In the genomic region with DNA sequence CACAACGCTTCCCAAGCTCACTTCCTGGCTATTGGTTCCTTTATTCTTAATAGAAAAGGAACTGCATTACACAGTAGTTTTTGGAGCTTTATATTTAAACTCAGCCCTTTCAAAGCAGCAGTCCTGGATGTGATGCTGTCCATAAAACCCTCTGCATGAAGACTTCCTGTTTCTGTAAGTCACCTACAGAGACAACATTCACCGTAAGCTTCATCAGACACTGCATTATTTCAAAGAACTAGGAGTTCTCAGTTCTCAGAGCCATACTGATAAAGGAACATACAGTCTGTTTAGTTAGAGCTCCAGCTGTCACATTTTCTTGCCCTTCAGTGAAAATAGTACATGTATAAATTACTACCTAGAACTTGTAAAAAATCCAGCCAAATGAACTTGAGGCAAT, we compare ENCODE assay signal across 18 cellular contexts.
A peak's percentile ranks its signal among the peaks of the same experiment; 100 is the strongest.
DNase-seq lines count a peak whose midpoint lies in the region; ATAC-seq and TF ChIP-seq lines count a peak whose summit lies in the region.
"Had no signal": no experiment of that assay in that cellular context is flagged by ENCODE, and none has a peak within 500 bp of the region (broad histone marks: within the 10 kb centered on the region; RNA-seq: fewer than 3 reads in every experiment).

No MANE protein-coding gene starts in this region.

- intact Hi-C loops in activated CD8-positive, alpha-beta T cell treated with anti-CD3 and anti-CD28 coated beads for 36 hours (cut with micrococcal nuclease): no loop called here

- peaks cover 19% of the 10 kb centered on the region for H3K4me1 Mint-ChIP-seq in activated CD8-positive, alpha-beta T cell treated with anti-CD3 and anti-CD28 coated beads for 36 hours (ENCODE audit: low read depth)
- peaks cover 16% of the 10 kb centered on the region for H3K4me1 Mint-ChIP-seq in activated CD8-positive, alpha-beta T cell treated with anti-CD3 and anti-CD28 coated beads, Interleukin-2, amount 10 ng/mL, durations not matched to agents 7 days and 5 days (ENCODE audit: low read depth)
- H3K4me1 Mint-ChIP-seq in osteocyte (ENCODE audit: unreplicated experiment): peaks cover 2% of the 10 kb centered on the region

- ATAC-seq in activated CD8-positive, alpha-beta T cell treated with anti-CD3 and anti-CD28 coated beads for 36 hours: peak; percentile 27
- no peak for ATAC-seq in activated CD8-positive, alpha-beta T cell treated with anti-CD3 and anti-CD28 coated beads, Interleukin-2, amount 10 ng/mL, durations not matched to agents 7 days and 5 days
- ATAC-seq: activated CD4-positive, alpha-beta T cell treated with anti-CD3 and anti-CD28 coated beads for 36 hours had no signal

- H3K9me3 ChIP-seq in neutrophil: no peaks in the 10 kb centered on the region
- H3K9me3 ChIP-seq: adrenal gland, Caco-2 had no signal

- H3K36me3 Mint-ChIP-seq in activated CD8-positive, alpha-beta T cell treated with anti-CD3 and anti-CD28 coated beads for 36 hours (ENCODE audit: low read depth): peaks cover 13% of the 10 kb centered on the region
- peaks cover 17% of the 10 kb centered on the region for H3K36me3 Mint-ChIP-seq in activated CD8-positive, alpha-beta T cell treated with anti-CD3 and anti-CD28 coated beads, Interleukin-2, amount 10 ng/mL, durations not matched to agents 7 days and 5 days (ENCODE audit: low read depth)
- H3K36me3 Mint-ChIP-seq in osteocyte (ENCODE audit: unreplicated experiment): peaks cover 5% of the 10 kb centered on the region

- H3K36me3 ChIP-seq in neutrophil: no peaks in the 10 kb centered on the region
- H3K36me3 ChIP-seq: adrenal gland had no signal

- H3K27ac ChIP-seq in angular gyrus (ENCODE audit: low read depth, low read length) (peak overlapping the region; percentile 30), neutrophil (peak overlapping the region; percentile 52)
- H3K27ac ChIP-seq: adrenal gland, epithelial cell of prostate, GM23248 had no signal

- H3K9me3 Mint-ChIP-seq in activated CD8-positive, alpha-beta T cell treated with anti-CD3 and anti-CD28 coated beads for 36 hours: no peaks in the 10 kb centered on the region
- no peaks in the 10 kb centered on the region for H3K9me3 Mint-ChIP-seq in activated CD8-positive, alpha-beta T cell treated with anti-CD3 and anti-CD28 coated beads, Interleukin-2, amount 10 ng/mL, durations not matched to agents 7 days and 5 days (ENCODE audit: insufficient read depth)
- H3K9me3 Mint-ChIP-seq in osteocyte (ENCODE audit: unreplicated experiment): no peaks in the 10 kb centered on the region

- no peaks in the 10 kb centered on the region for H3K4me1 ChIP-seq in neutrophil (ENCODE audit: control insufficient read depth in 1 of 2, insufficient read depth in 1 of 2, low read depth in 1 of 2, low read length in 1 of 2)
- H3K4me1 ChIP-seq: Caco-2 had no signal

- no peaks in the 10 kb centered on the region for H3K27me3 Mint-ChIP-seq in activated CD8-positive, alpha-beta T cell treated with anti-CD3 and anti-CD28 coated beads for 36 hours
- no peaks in the 10 kb centered on the region for H3K27me3 Mint-ChIP-seq in activated CD8-positive, alpha-beta T cell treated with anti-CD3 and anti-CD28 coated beads, Interleukin-2, amount 10 ng/mL, durations not matched to agents 7 days and 5 days (ENCODE audit: low read depth)
- no peaks in the 10 kb centered on the region for H3K27me3 Mint-ChIP-seq in osteocyte (ENCODE audit: unreplicated experiment)
- H3K27me3 Mint-ChIP-seq: activated CD4-positive, alpha-beta T cell treated with anti-CD3 and anti-CD28 coated beads for 36 hours; activated T-cell treated with anti-CD3 and anti-CD28 coated beads, Interleukin-2, amount 50 U/mL, for 24 hours had no signal

- H3K27ac Mint-ChIP-seq in activated CD8-positive, alpha-beta T cell treated with anti-CD3 and anti-CD28 coated beads for 36 hours: peak overlapping the region; percentile 42
- no peak overlapping the region for H3K27ac Mint-ChIP-seq in activated CD8-positive, alpha-beta T cell treated with anti-CD3 and anti-CD28 coated beads, Interleukin-2, amount 10 ng/mL, durations not matched to agents 7 days and 5 days
- no peak overlapping the region for H3K27ac Mint-ChIP-seq in osteocyte (ENCODE audit: unreplicated experiment)
- H3K27ac Mint-ChIP-seq: activated CD4-positive, alpha-beta T cell treated with anti-CD3 and anti-CD28 coated beads for 36 hours; activated T-cell treated with anti-CD3 and anti-CD28 coated beads, Interleukin-2, amount 50 U/mL, for 24 hours had no signal

- POLR2A ChIA-PET in activated CD8-positive, alpha-beta T cell treated with anti-CD3 and anti-CD28 coated beads for 36 hours (lab: Charles Lee): interaction anchor here (1.6 kb wide), 1 partner anchor 27 kb away, joined by 6 read pairs; no protein-coding TSS in a partner anchor
- POLR2A ChIA-PET in activated CD8-positive, alpha-beta T cell treated with anti-CD3 and anti-CD28 coated beads, Interleukin-2, amount 10 ng/mL, durations not matched to agents 7 days and 5 days (lab: Charles Lee): interaction anchor here (1.1 kb wide), 1 partner anchor 26 kb away, joined by 4 read pairs; no protein-coding TSS in a partner anchor

- CTCF ChIA-PET in activated CD8-positive, alpha-beta T cell treated with anti-CD3 and anti-CD28 coated beads for 36 hours (lab: Charles Lee): interaction anchor here (1.1 to 1.7 kb wide), 3 partner anchors 28 to 66 kb away, joined by 3 to 5 read pairs (median 3); no protein-coding TSS in a partner anchor
- CTCF ChIA-PET in activated CD8-positive, alpha-beta T cell treated with anti-CD3 and anti-CD28 coated beads, Interleukin-2, amount 10 ng/mL, durations not matched to agents 7 days and 5 days (lab: Charles Lee): interaction anchor here (1.1 to 1.5 kb wide), 4 partner anchors 9 to 121 kb away, joined by 3 to 6 read pairs (median 4); no protein-coding TSS in a partner anchor

- no peak for DNase-seq in activated CD8-positive, alpha-beta T cell treated with anti-CD3 and anti-CD28 coated beads for 36 hours
- no peak for DNase-seq in activated CD8-positive, alpha-beta T cell treated with anti-CD3 and anti-CD28 coated beads, Interleukin-2, amount 10 ng/mL, durations not matched to agents 7 days and 5 days
- DNase-seq in Kasumi-1 (lab: John Stamatoyannopoulos, UW): peak; percentile 32 to 53
- DNase-seq in osteocyte (ENCODE audit: extremely low spot score, unreplicated experiment): no peak
- no peak for DNase-seq in stimulated activated CD4-positive, alpha-beta T cell treated with anti-CD3 and anti-CD28 coated beads, Interleukin-2, amount 100 ng/mL, for 24 hours
- DNase-seq in activated CD4-positive, alpha-beta T cell treated with anti-CD3 and anti-CD28 coated beads for 4 hours: no peak
- DNase-seq: activated CD4-positive, alpha-beta T cell treated with anti-CD3 and anti-CD28 coated beads for 36 hours; activated T-cell treated with anti-CD3 and anti-CD28 coated beads, Interleukin-2, amount 50 U/mL, for 24 hours; Caco-2; GM23248; head of caudate nucleus; kidney glomerular epithelial cell; NCI-H187 treated with DMSO at 0.1 percent for 48 hours; T-helper 2 cell had no signal

- no peaks in the 10 kb centered on the region for H3K27me3 ChIP-seq in neutrophil
- H3K27me3 ChIP-seq: adrenal gland had no signal

- H3K4me3 Mint-ChIP-seq in activated CD8-positive, alpha-beta T cell treated with anti-CD3 and anti-CD28 coated beads for 36 hours: no peak overlapping the region
- H3K4me3 Mint-ChIP-seq in activated CD8-positive, alpha-beta T cell treated with anti-CD3 and anti-CD28 coated beads, Interleukin-2, amount 10 ng/mL, durations not matched to agents 7 days and 5 days: no peak overlapping the region
- H3K4me3 Mint-ChIP-seq in osteocyte (ENCODE audit: unreplicated experiment): no peak overlapping the region
- H3K4me3 Mint-ChIP-seq: activated CD4-positive, alpha-beta T cell treated with anti-CD3 and anti-CD28 coated beads for 36 hours; activated T-cell treated with anti-CD3 and anti-CD28 coated beads, Interleukin-2, amount 50 U/mL, for 24 hours had no signal

- H3K4me3 ChIP-seq in neutrophil (ENCODE audit: low read depth in 1 of 2, low read length in 1 of 2): no peak overlapping the region
- H3K4me3 ChIP-seq: adrenal gland, GM23248 had no signal

- no peak for TF ChIP-seq CTCF in activated CD8-positive, alpha-beta T cell treated with anti-CD3 and anti-CD28 coated beads for 36 hours (IDR thresholded peaks at IDR 0.05)
- TF ChIP-seq CTCF in neutrophil (IDR thresholded peaks at IDR 0.05) (no peak), osteocyte (IDR thresholded peaks at IDR 0.05) (no peak)

Comparison
In these comparisons a context has a peak if more than half of its experiments do, and no peak if none do; other contexts are left out.
1. DNase-seq: peak in Kasumi-1 (2 of 2); none in activated CD8-positive, alpha-beta T cell treated with anti-CD3 and anti-CD28 coated beads for 36 hours (single experiment), activated CD8-positive, alpha-beta T cell treated with anti-CD3 and anti-CD28 coated beads, Interleukin-2, amount 10 ng/mL, durations not matched to agents 7 days and 5 days (single experiment), osteocyte (single experiment), stimulated activated CD4-positive, alpha-beta T cell treated with anti-CD3 and anti-CD28 coated beads, Interleukin-2, amount 100 ng/mL, for 24 hours (0 of 2) and activated CD4-positive, alpha-beta T cell treated with anti-CD3 and anti-CD28 coated beads for 4 hours (0 of 2).